In the genomic region with DNA sequence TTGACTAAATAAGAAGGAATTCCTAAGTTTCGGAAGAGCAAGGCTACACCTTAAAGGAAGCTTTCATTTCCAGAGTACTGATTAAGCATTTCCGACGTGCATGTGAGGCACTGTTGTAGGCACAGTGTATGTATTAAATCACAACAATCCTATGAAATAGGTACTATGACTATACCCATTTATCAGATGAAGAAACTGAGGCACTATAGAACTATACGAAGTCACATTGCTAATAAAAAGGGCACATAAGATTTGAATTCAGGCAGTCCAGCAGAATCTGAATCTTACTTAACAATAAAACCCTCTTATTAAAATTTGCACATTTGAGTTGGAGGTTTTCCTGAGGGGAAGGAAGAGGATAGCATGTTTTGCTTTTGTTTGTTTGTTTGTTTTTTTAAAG, we compare ENCODE assay signal across 1 cellular context.
TF ChIP-seq lines count a peak whose summit lies in the region.

No MANE protein-coding gene starts in this region.

TF ChIP-seq in K562, 482 proteins besides CTCF, POLR2A, EP300 and RAD21 (continued from another document):
- TF ChIP-seq, protein P1, sequence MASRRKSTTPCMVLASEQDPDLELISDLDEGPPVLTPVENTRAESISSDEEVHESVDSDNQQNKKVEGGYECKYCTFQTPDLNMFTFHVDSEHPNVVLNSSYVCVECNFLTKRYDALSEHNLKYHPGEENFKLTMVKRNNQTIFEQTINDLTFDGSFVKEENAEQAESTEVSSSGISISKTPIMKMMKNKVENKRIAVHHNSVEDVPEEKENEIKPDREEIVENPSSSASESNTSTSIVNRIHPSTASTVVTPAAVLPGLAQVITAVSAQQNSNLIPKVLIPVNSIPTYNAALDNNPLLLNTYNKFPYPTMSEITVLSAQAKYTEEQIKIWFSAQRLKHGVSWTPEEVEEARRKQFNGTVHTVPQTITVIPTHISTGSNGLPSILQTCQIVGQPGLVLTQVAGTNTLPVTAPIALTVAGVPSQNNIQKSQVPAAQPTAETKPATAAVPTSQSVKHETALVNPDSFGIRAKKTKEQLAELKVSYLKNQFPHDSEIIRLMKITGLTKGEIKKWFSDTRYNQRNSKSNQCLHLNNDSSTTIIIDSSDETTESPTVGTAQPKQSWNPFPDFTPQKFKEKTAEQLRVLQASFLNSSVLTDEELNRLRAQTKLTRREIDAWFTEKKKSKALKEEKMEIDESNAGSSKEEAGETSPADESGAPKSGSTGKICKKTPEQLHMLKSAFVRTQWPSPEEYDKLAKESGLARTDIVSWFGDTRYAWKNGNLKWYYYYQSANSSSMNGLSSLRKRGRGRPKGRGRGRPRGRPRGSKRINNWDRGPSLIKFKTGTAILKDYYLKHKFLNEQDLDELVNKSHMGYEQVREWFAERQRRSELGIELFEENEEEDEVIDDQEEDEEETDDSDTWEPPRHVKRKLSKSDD (conservative IDR thresholded peaks at IDR 0.05; ENCODE audit: low read length): no peak
- TF ChIP-seq EHMT2 (IDR thresholded peaks at IDR 0.05) (no peak), ADNP (tag; IDR thresholded peaks at IDR 0.05) (peak; percentile 57; the same call in 1 of the 2 replicates), SP2 (IDR thresholded peaks at IDR 0.05; ENCODE audit: extremely low read depth, low read depth, low read length, poor library complexity, severe bottlenecking) (no peak), TAF15 (IDR thresholded peaks at IDR 0.05; ENCODE audit: low read depth, low read length) (no peak), NCOA2 (IDR thresholded peaks at IDR 0.05; ENCODE audit: partially characterized antibody in 2 of 2) (no peak), MBD2 (IDR thresholded peaks at IDR 0.05; ENCODE audit: borderline replicate concordance, low read depth) (no peak), MTF1 (CRISPR knock-in tag; IDR thresholded peaks at IDR 0.05; ENCODE audit: borderline replicate concordance) (no peak), GTF2E2 (tag; IDR thresholded peaks at IDR 0.05) (no peak)
